Comparison of ENCODE assay signal across 10 cellular contexts in genomic region chr3:179181993-179182551, GRCh38. TPM values are rescaled to one million over a fixed set of nuclear protein-coding genes. Genes with fewer than 3 reads are reported as not detected.
A peak's percentile ranks its signal among the peaks of the same experiment; 100 is the strongest.
DNase-seq lines count a peak whose midpoint lies in the region; ATAC-seq and TF ChIP-seq lines count a peak whose summit lies in the region.
"Had no signal": no experiment of that assay in that cellular context is flagged by ENCODE, and none has a peak within 500 bp of the region (broad histone marks: within the 10 kb centered on the region; RNA-seq: fewer than 3 reads in every experiment).

No MANE protein-coding gene starts in this region.

- no peak overlapping the region; the same call in 1 of the 2 replicates for H3K27ac Mint-ChIP-seq in WTC11

- intact Hi-C loops in left ventricle myocardium inferior (cut with micrococcal nuclease) (no loop called here), Right ventricle myocardium inferior (cut with DNase I) (loop anchor here (5.0 kb wide), 1 partner anchor 35 kb away; the partner anchor contains the start of gene PIK3CA), vagina (cut with DNase I) (no loop called here)

- no peak for TF ChIP-seq POLR2A in vagina (IDR thresholded peaks at IDR 0.05)

- no peak for DNase-seq in left ventricle myocardium inferior
- no peak for DNase-seq in Right ventricle myocardium inferior (ENCODE audit: missing footprints)
- DNase-seq in WTC11 (ENCODE audit: low spot score): no peak
- DNase-seq in glomerular visceral epithelial cell (ENCODE audit: extremely low spot score): peak; percentile 6
- DNase-seq in vagina (ENCODE audit: extremely low spot score in 2 of 2): no peak
- DNase-seq in NCI-H524 treated with DMSO at 0.1 percent for 48 hours (lab: John Stamatoyannopoulos, UW): no peak
- DNase-seq: effector memory CD4-positive, alpha-beta T cell; WERI-Rb-1 had no signal

- H3K4me3 ChIP-seq in left ventricle myocardium inferior (no peak overlapping the region), vagina (no peak overlapping the region)

- POLR2A ChIA-PET in WTC11 (lab: Charles Lee): no interaction called here

- ATAC-seq in Right ventricle myocardium inferior (no peak), WTC11 (peak; percentile 57), GM18520 (IDR thresholded peaks at IDR 0.05; ENCODE audit: unreplicated experiment) (no peak), HG02571 (IDR thresholded peaks at IDR 0.05; ENCODE audit: unreplicated experiment) (no peak)

- CTCF ChIA-PET in WTC11 (lab: Charles Lee): interaction anchor here (0.7 kb wide), 1 partner anchor 134 kb away, joined by 3 read pairs; no protein-coding TSS in a partner anchor

- H3K36me3 Mint-ChIP-seq in WTC11: no peaks in the 10 kb centered on the region

- no peak overlapping the region for H3K4me3 Mint-ChIP-seq in WTC11

- H3K27me3 ChIP-seq in left ventricle myocardium inferior (ENCODE audit: low read depth): no peaks in the 10 kb centered on the region
- no peaks in the 10 kb centered on the region for H3K27me3 ChIP-seq in vagina

- H3K27ac ChIP-seq in left ventricle myocardium inferior (replicated peaks): peak overlapping the region; percentile 79
- peak overlapping the region; percentile 45 for H3K27ac ChIP-seq in vagina
- H3K27ac ChIP-seq: WERI-Rb-1 had no signal

- H3K4me1 ChIP-seq in left ventricle myocardium inferior (peaks cover 89% of the 10 kb centered on the region), vagina (peaks cover 78% of the 10 kb centered on the region)

- no peaks in the 10 kb centered on the region for H3K9me3 Mint-ChIP-seq in WTC11

- H3K9me3 ChIP-seq in left ventricle myocardium inferior (replicated peaks) (no peaks in the 10 kb centered on the region), vagina (no peaks in the 10 kb centered on the region)

- H3K27me3 Mint-ChIP-seq in WTC11 (ENCODE audit: low read depth): no peaks in the 10 kb centered on the region

- peaks cover 26% of the 10 kb centered on the region for H3K4me1 Mint-ChIP-seq in WTC11

- TF ChIP-seq CTCF in left ventricle myocardium inferior (IDR thresholded peaks at IDR 0.05; ENCODE audit: borderline replicate concordance): no peak
- no peak for TF ChIP-seq CTCF in WTC11 (IDR thresholded peaks at IDR 0.05)
- no peak for TF ChIP-seq CTCF in vagina (IDR thresholded peaks at IDR 0.05)

- H3K36me3 ChIP-seq in left ventricle myocardium inferior: no peaks in the 10 kb centered on the region
- no peaks in the 10 kb centered on the region for H3K36me3 ChIP-seq in vagina
- H3K36me3 ChIP-seq: WERI-Rb-1 had no signal

TF ChIP-seq in WTC11, 78 proteins besides CTCF, POLR2A, EP300 and RAD21:
- TF ChIP-seq ZNF121 (CRISPR knock-in tag; IDR thresholded peaks at IDR 0.05): peak; percentile 22; the same call in 1 of the 2 replicates
- TF ChIP-seq MLX (CRISPR knock-in tag; IDR thresholded peaks at IDR 0.05): no peak

RNA-seq across cellular contexts. Expression of gene PIK3CA, which starts 33.9 kb away (rescaled TPM):
- total RNA-seq in left ventricle myocardium inferior (19.6 TPM), Right ventricle myocardium inferior (21.1 TPM), WTC11 (2021) (9.4 to 10.5 TPM (median 10.1 TPM) in 3 replicates), vagina (20.1 TPM)
